In the genomic region with DNA sequence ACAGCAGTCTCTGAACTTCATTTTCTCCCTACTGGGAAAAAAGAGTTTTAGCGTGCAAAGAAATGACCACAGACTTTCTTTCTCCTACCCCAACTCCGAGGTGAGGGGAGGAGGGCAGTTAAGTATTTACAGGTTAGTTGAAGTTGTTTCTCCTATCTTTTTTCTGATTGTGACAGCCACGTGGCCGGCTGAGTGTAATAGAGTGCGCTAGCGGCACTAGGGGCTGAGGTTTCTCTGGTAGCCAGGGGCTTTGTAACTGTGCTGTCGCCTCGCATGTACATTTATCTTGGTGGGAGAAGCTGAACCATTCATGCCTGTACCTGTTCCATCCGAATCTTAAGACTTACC, we compare ENCODE assay signal across 8 cellular contexts. TPM values are rescaled to one million over a fixed set of nuclear protein-coding genes. Genes with fewer than 3 reads are reported as not detected.
A peak's percentile ranks its signal among the peaks of the same experiment; 100 is the strongest.
DNase-seq lines count a peak whose midpoint lies in the region; ATAC-seq, FAIRE-seq and TF ChIP-seq lines count a peak whose summit lies in the region.

No MANE protein-coding gene starts in this region.

- H3K4me1 Mint-ChIP-seq in memory B cell = peaks cover 26% of the 10 kb centered on the region
- peaks cover 51% of the 10 kb centered on the region for H3K4me1 Mint-ChIP-seq in stimulated activated naive CD8-positive, alpha-beta T cell treated with anti-CD3 and anti-CD28 coated beads, Interleukin-15, amount 100 ng/mL, for 72 hours

- peaks cover 2% of the 10 kb centered on the region for H3K9me3 Mint-ChIP-seq in memory B cell
- peaks cover 4 to 7% of the 10 kb centered on the region in 2 donors for H3K9me3 Mint-ChIP-seq in stimulated activated naive CD8-positive, alpha-beta T cell treated with anti-CD3 and anti-CD28 coated beads, Interleukin-15, amount 100 ng/mL, for 72 hours

- no peaks in the 10 kb centered on the region for H3K27me3 Mint-ChIP-seq in memory B cell
- no peaks in the 10 kb centered on the region for H3K27me3 Mint-ChIP-seq in stimulated activated naive CD8-positive, alpha-beta T cell treated with anti-CD3 and anti-CD28 coated beads, Interleukin-15, amount 100 ng/mL, for 72 hours

- no peak for TF ChIP-seq CTCF in 22Rv1 (IDR thresholded peaks at IDR 0.05)
- TF ChIP-seq CTCF in GM12864 (IDR thresholded peaks at IDR 0.05; ENCODE audit: low read depth, low read length, missing control alignments) = no peak
- TF ChIP-seq CTCF in breast epithelium (IDR thresholded peaks at IDR 0.05) = no peak
- no peak for TF ChIP-seq CTCF in D721Med (IDR thresholded peaks at IDR 0.05; ENCODE audit: insufficient read depth, missing control alignments)

- H3K4me3 Mint-ChIP-seq in memory B cell = peak overlapping the region; percentile 97
- peak overlapping the region; percentile 90 for H3K4me3 Mint-ChIP-seq in stimulated activated naive CD8-positive, alpha-beta T cell treated with anti-CD3 and anti-CD28 coated beads, Interleukin-15, amount 100 ng/mL, for 72 hours

- H3K27ac ChIP-seq in 22Rv1 (peak overlapping the region; percentile 80), breast epithelium (peak overlapping the region; percentile 92 to 93)

- DNase-seq in GM12864 (ENCODE audit: low read depth) = no peak
- peak; percentile 67 for DNase-seq in SW480 (ENCODE audit: low spot score)
- DNase-seq in breast epithelium (ENCODE audit: low spot score in 2 of 2) = no peak
- DNase-seq in memory B cell (ENCODE audit: low spot score in 2 of 2) = no peak
- peak; percentile 65 to 68 for DNase-seq in stimulated activated naive CD8-positive, alpha-beta T cell treated with anti-CD3 and anti-CD28 coated beads, Interleukin-15, amount 100 ng/mL, for 72 hours
- no peak for DNase-seq in D721Med (ENCODE audit: insufficient read length, low spot score)

- no peak for FAIRE-seq in D721Med (lab: Jason Lieb, UNC)

- H3K4me3 ChIP-seq in GM12864 (ENCODE audit: low read depth, low read length) (peak overlapping the region; percentile 76), breast epithelium (peak overlapping the region; percentile 79 to 92 (median 91))

- H3K9me3 ChIP-seq in breast epithelium = no peaks in the 10 kb centered on the region

- intact Hi-C loops in breast epithelium (cut with DNase I; ENCODE audit: low total_unique reads) = no loop called here

- no peaks in the 10 kb centered on the region for H3K36me3 ChIP-seq in breast epithelium

- H3K36me3 Mint-ChIP-seq in memory B cell = peaks cover 2% of the 10 kb centered on the region

- no peak for TF ChIP-seq POLR2A in breast epithelium (IDR thresholded peaks at IDR 0.05)

- ATAC-seq in HG03460 (IDR thresholded peaks at IDR 0.05; ENCODE audit: unreplicated experiment) (peak; percentile 26), memory B cell (ENCODE audit: low read depth) (no peak)
- peak; percentile 13 for ATAC-seq in stimulated activated naive CD8-positive, alpha-beta T cell treated with anti-CD3 and anti-CD28 coated beads, Interleukin-15, amount 100 ng/mL, for 72 hours

- peak overlapping the region; percentile 96 for H3K27ac Mint-ChIP-seq in memory B cell
- peak overlapping the region; percentile 97 to 98 for H3K27ac Mint-ChIP-seq in stimulated activated naive CD8-positive, alpha-beta T cell treated with anti-CD3 and anti-CD28 coated beads, Interleukin-15, amount 100 ng/mL, for 72 hours

- no peaks in the 10 kb centered on the region for H3K4me1 ChIP-seq in breast epithelium

- no peaks in the 10 kb centered on the region for H3K27me3 ChIP-seq in breast epithelium

RNA-seq across cellular contexts. Expression of gene FOXN2, which starts 1.3 kb away (rescaled TPM):
- total RNA-seq in breast epithelium = 10 to 100 TPM; 25.6 to 66.2 (median 26.3) TPM

Comparison
In these comparisons a context has a peak if more than half of its experiments do, and no peak if none do; other contexts are left out.
1. DNase-seq: peak in SW480 (single experiment) and stimulated activated naive CD8-positive, alpha-beta T cell treated with anti-CD3 and anti-CD28 coated beads, Interleukin-15, amount 100 ng/mL, for 72 hours (2 of 2); none in GM12864 (single experiment), breast epithelium (0 of 2), memory B cell (0 of 2) and D721Med (single experiment).